9 cellular contexts compared by ENCODE assay signal in genomic region chr4:82901129-82901718, GRCh38. TPM values are rescaled to one million over a fixed set of nuclear protein-coding genes. Genes with fewer than 3 reads are reported as not detected.
A peak's percentile ranks its signal among the peaks of the same experiment; 100 is the strongest.
DNase-seq lines count a peak whose midpoint lies in the region; ATAC-seq, FAIRE-seq and TF ChIP-seq lines count a peak whose summit lies in the region.
"Had no signal": no experiment of that assay in that cellular context is flagged by ENCODE, and none has a peak within 500 bp of the region (broad histone marks: within the 10 kb centered on the region; RNA-seq: fewer than 3 reads in every experiment).

No MANE protein-coding gene starts in this region.

- H3K4me1 ChIP-seq in adrenal gland (replicated peaks in 1 of 2) (peaks cover 25 to 38% of the 10 kb centered on the region in 2 donors), kidney (ENCODE audit: control insufficient read depth in 1 of 2, insufficient read depth in 1 of 2, low read depth in 1 of 2, low read length in 2 of 2) (peaks cover 3 to 8% of the 10 kb centered on the region in 2 donors), thoracic aorta (ENCODE audit: control insufficient read depth in 1 of 2, low read depth in 2 of 2) (peaks cover 19 to 31% of the 10 kb centered on the region in 2 donors)

- H3K4me1 Mint-ChIP-seq in stimulated activated naive CD8-positive, alpha-beta T cell treated with anti-CD3 and anti-CD28 coated beads, Interleukin-15, amount 100 ng/mL, for 72 hours, result peaks cover 41% of the 10 kb centered on the region

- H3K9me3 ChIP-seq in adrenal gland (replicated peaks in 1 of 3) (no peaks in the 10 kb centered on the region), kidney (ENCODE audit: control insufficient read depth in 1 of 2, low read length in 2 of 2) (no peaks in the 10 kb centered on the region), thoracic aorta (no peaks in the 10 kb centered on the region)

- TF ChIP-seq POLR2A in adrenal gland (IDR thresholded peaks at IDR 0.05), result peak in 1 of 2 donors; percentile 75

- intact Hi-C loops in adrenal gland (cut with DNase I) (loop anchor here in 1 of 2 donors (10.0 kb wide), 1 partner anchor 104 kb away; no protein-coding TSS in a partner anchor), kidney (cut with DNase I) (no loop called here)

- H3K4me3 ChIP-seq in HL-60 (replicated peaks; ENCODE audit: insufficient read depth, low read length), result peak overlapping the region; percentile 68
- peak overlapping the region; percentile 19 to 68 (median 38) for H3K4me3 ChIP-seq in adrenal gland
- peak overlapping the region; percentile 92 to 100 for H3K4me3 ChIP-seq in kidney (ENCODE audit: low read length in 2 of 2)
- peak overlapping the region; percentile 76 for H3K4me3 ChIP-seq in thoracic aorta

- H3K9ac ChIP-seq in kidney (ENCODE audit: low read length in 2 of 2), result peak overlapping the region; percentile 94 to 97

- ATAC-seq in thoracic aorta (ENCODE audit: insufficient number of reproducible peaks, low FRiP score, low read depth), result no peak
- ATAC-seq in stimulated activated naive CD8-positive, alpha-beta T cell treated with anti-CD3 and anti-CD28 coated beads, Interleukin-15, amount 100 ng/mL, for 72 hours, result no peak

- peaks cover 0 to under 1% of the 10 kb centered on the region in 2 donors for H3K36me3 ChIP-seq in adrenal gland (replicated peaks in 1 of 2)
- peaks cover 0 to 2% of the 10 kb centered on the region in 2 donors for H3K36me3 ChIP-seq in kidney (ENCODE audit: control insufficient read depth in 1 of 2, insufficient read depth in 2 of 2, low read length in 2 of 2)
- H3K36me3 ChIP-seq in thoracic aorta, result no peaks in the 10 kb centered on the region

- FAIRE-seq in kidney (lab: Jason Lieb, UNC), result no peak

- H3K4me3 Mint-ChIP-seq in stimulated activated naive CD8-positive, alpha-beta T cell treated with anti-CD3 and anti-CD28 coated beads, Interleukin-15, amount 100 ng/mL, for 72 hours, result no peak overlapping the region

- H3K27ac ChIP-seq in HL-60 (replicated peaks) (peak overlapping the region; percentile 91), adrenal gland (peak overlapping the region; percentile 90 to 99 (median 99)), kidney (ENCODE audit: low read depth in 2 of 2, low read length in 2 of 2) (peak overlapping the region; percentile 99), thoracic aorta (peak overlapping the region; percentile 96 to 99)

- H3K27me3 ChIP-seq in HL-60 (ENCODE audit: insufficient read depth, poor library complexity, severe bottlenecking), result no peaks in the 10 kb centered on the region
- H3K27me3 ChIP-seq in adrenal gland, result no peaks in the 10 kb centered on the region
- no peaks in the 10 kb centered on the region for H3K27me3 ChIP-seq in thoracic aorta (replicated peaks; ENCODE audit: insufficient read depth)

- TF ChIP-seq CTCF in HL-60 (IDR thresholded peaks at IDR 0.05; ENCODE audit: insufficient read depth, low read length) (no peak), adrenal gland (IDR thresholded peaks at IDR 0.05) (no peak), kidney (IDR thresholded peaks at IDR 0.05; ENCODE audit: borderline replicate concordance, extremely low read depth, insufficient read depth) (no peak), thoracic aorta (IDR thresholded peaks at IDR 0.05) (no peak)

- H3K27ac Mint-ChIP-seq in stimulated activated naive CD8-positive, alpha-beta T cell treated with anti-CD3 and anti-CD28 coated beads, Interleukin-15, amount 100 ng/mL, for 72 hours, result no peak overlapping the region
- H3K27ac Mint-ChIP-seq: activated naive CD8-positive, alpha-beta T cell treated with anti-CD3 and anti-CD28 coated beads for 36 hours; progenitor cell of endocrine pancreas had no signal

- no peaks in the 10 kb centered on the region for H3K27me3 Mint-ChIP-seq in stimulated activated naive CD8-positive, alpha-beta T cell treated with anti-CD3 and anti-CD28 coated beads, Interleukin-15, amount 100 ng/mL, for 72 hours
- H3K27me3 Mint-ChIP-seq: activated naive CD8-positive, alpha-beta T cell treated with anti-CD3 and anti-CD28 coated beads for 36 hours; progenitor cell of endocrine pancreas had no signal

- WGBS in adrenal gland, 4 donors, result 0 to 1% (median 0%) methylated on average over 10 of the region's 10 CpGs

- DNase-seq in HL-60 (ENCODE audit: low read depth in 1 of 2, low spot score in 1 of 2), result no peak
- DNase-seq in adrenal gland, result no peak
- DNase-seq in kidney, result no peak
- no peak for DNase-seq in thoracic aorta (ENCODE audit: low spot score)
- DNase-seq in epidermal melanocyte (ENCODE audit: insufficient read length, low spot score), result no peak
- no peak for DNase-seq in stimulated activated naive CD8-positive, alpha-beta T cell treated with anti-CD3 and anti-CD28 coated beads, Interleukin-15, amount 100 ng/mL, for 72 hours
- DNase-seq in iPS-NIHi11 (ENCODE audit: low spot score), result no peak

- no peaks in the 10 kb centered on the region for H3K9me3 Mint-ChIP-seq in stimulated activated naive CD8-positive, alpha-beta T cell treated with anti-CD3 and anti-CD28 coated beads, Interleukin-15, amount 100 ng/mL, for 72 hours
- H3K9me3 Mint-ChIP-seq: activated naive CD8-positive, alpha-beta T cell treated with anti-CD3 and anti-CD28 coated beads for 36 hours had no signal

RNA-seq across cellular contexts. Expression of gene THAP9, which starts 0.7 kb away (rescaled TPM):
- total RNA-seq in adrenal gland (1 to 10 TPM; 2.2 to 5.9 (median 3.4) TPM), kidney (5.6 TPM), thoracic aorta (1 to 10 TPM; 2.7 to 3.9 TPM)
- polyA plus RNA-seq in adrenal gland (1 to 10 TPM; 2.8 to 5.0 (median 4.7) TPM), kidney (ENCODE audit: insufficient read depth, low read depth, low replicate concordance) (2.6 TPM)

RNA-seq across cellular contexts. Expression of gene SEC31A, which starts 10.3 kb away (rescaled TPM):
- total RNA-seq in adrenal gland (100 to 1,000 TPM; 137 to 276 (median 205) TPM), kidney (204 TPM), thoracic aorta (100 to 1,000 TPM; 248 to 337 TPM)
- polyA plus RNA-seq in adrenal gland (100 to 1,000 TPM; 182 to 355 (median 220) TPM), kidney (ENCODE audit: insufficient read depth, low read depth, low replicate concordance) (104 TPM)

Comparison
In these comparisons a context has a peak if more than half of its experiments do, and no peak if none do; other contexts are left out.
1. H3K4me3 ChIP-seq: peak in every context shown above with its lines; median percentile 96 in kidney; 76 in thoracic aorta; 68 in HL-60; 38 in adrenal gland.